8 cellular contexts compared by ENCODE assay signal in the genomic region with DNA sequence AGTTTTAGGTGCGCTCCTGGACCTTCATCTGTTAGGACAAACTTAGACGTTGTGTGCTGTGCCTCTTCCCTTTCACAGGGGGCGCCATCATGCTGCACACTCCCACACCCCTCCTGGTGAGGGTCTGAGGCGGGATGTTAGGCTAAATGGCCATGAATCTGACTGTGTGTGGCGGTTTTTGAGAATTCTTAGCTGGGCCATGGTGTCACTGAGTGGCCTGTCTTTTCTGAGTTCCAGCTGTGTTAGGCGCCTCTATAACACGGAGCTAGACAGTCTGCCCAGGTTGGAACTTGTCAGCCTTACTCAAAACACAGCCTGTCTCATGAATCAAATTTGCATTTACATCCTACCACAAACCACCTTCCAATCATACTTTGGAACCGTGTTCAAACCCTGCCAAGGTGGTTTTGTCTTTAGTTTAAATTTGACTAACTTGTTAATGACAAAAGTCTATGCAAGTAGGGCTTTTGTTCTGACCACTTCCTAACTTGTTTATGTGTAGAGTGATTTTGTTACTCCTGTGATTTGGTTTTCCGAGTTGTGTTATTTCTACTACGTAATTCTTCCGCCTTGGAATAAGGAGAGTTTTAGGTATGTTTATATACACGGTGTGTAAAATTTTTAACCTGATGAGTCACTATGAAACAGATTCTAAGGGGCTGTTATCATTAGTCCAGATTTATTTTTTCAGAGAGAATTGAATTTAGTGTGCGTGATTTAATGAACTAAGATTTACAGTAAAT. TPM values are rescaled to one million over a fixed set of nuclear protein-coding genes. Genes with fewer than 3 reads are reported as not detected.
A peak's percentile ranks its signal among the peaks of the same experiment; 100 is the strongest.
DNase-seq lines count a peak whose midpoint lies in the region; ATAC-seq and TF ChIP-seq lines count a peak whose summit lies in the region.

No MANE protein-coding gene starts in this region.

- peak overlapping the region; percentile 81 for H3K27ac Mint-ChIP-seq in central memory CD8-positive, alpha-beta T cell (ENCODE audit: low read depth)
- no peak overlapping the region for H3K27ac Mint-ChIP-seq in nephron progenitor cell

- H3K9ac ChIP-seq in SK-N-SH, result no peak overlapping the region

- peaks cover 0 to 5% of the 10 kb centered on the region in 2 experiments for H3K36me3 ChIP-seq in SK-N-SH (replicated peaks in 1 of 2; ENCODE audit: control insufficient read depth in 1 of 2, insufficient read depth in 2 of 2, low read length in 1 of 2)

- H3K79me2 ChIP-seq in SK-N-SH (ENCODE audit: insufficient read depth), result peaks cover 8% of the 10 kb centered on the region; the same call in 1 of the 2 replicates

- no peaks in the 10 kb centered on the region for H3K9me2 ChIP-seq in SK-N-SH

- POLR2A ChIA-PET in SK-N-SH (lab: Yijun Ruan, JAX), result no interaction called here

- H3K9me3 Mint-ChIP-seq in central memory CD8-positive, alpha-beta T cell, result no peaks in the 10 kb centered on the region
- H3K9me3 Mint-ChIP-seq in nephron progenitor cell, result peaks cover 2% of the 10 kb centered on the region

- no peaks in the 10 kb centered on the region for H3K27me3 ChIP-seq in SK-N-SH (ENCODE audit: insufficient read depth)

- no peaks in the 10 kb centered on the region for H3K27me3 Mint-ChIP-seq in central memory CD8-positive, alpha-beta T cell
- no peaks in the 10 kb centered on the region for H3K27me3 Mint-ChIP-seq in nephron progenitor cell (ENCODE audit: low read depth, poor library complexity)

- ATAC-seq in GM18867 (IDR thresholded peaks at IDR 0.05; ENCODE audit: unreplicated experiment) (peak; percentile 90), HG02981 (IDR thresholded peaks at IDR 0.05; ENCODE audit: unreplicated experiment) (peak; percentile 93)
- peak; percentile 74 for ATAC-seq in central memory CD8-positive, alpha-beta T cell (replicated peaks; ENCODE audit: extremely low read depth, poor library complexity, severe bottlenecking)

- TF ChIP-seq EP300 in SK-N-SH (IDR thresholded peaks at IDR 0.05; ENCODE audit: borderline replicate concordance in 1 of 2, low read depth in 1 of 2, low read length in 1 of 2), result no peak

- CTCF ChIA-PET in SK-N-SH (lab: Yijun Ruan, JAX), result interaction anchor here (0.6 to 5.1 kb wide), 32 partner anchors 10 to 134 kb away, joined by 3 to 44 read pairs (median 4); a partner anchor contains a TSS

- peaks cover 10% of the 10 kb centered on the region for H4K20me1 ChIP-seq in SK-N-SH (ENCODE audit: insufficient read depth)

- 59% methylated on average over 12 of the region's 13 CpGs for WGBS in SK-N-SH (ENCODE audit: low lambda C conversion rate)

- peaks cover 8% of the 10 kb centered on the region for H3K36me3 Mint-ChIP-seq in central memory CD8-positive, alpha-beta T cell (ENCODE audit: insufficient read depth)
- H3K36me3 Mint-ChIP-seq in nephron progenitor cell (ENCODE audit: low read depth), result peaks cover 27% of the 10 kb centered on the region

- H3K27ac ChIP-seq in SK-N-SH (ENCODE audit: low read depth in 2 of 2, low read length in 1 of 2), result no peak overlapping the region

- peak; percentile 16; the same call in 1 of the 2 replicates for TF ChIP-seq RAD21 in SK-N-SH (IDR thresholded peaks at IDR 0.05; ENCODE audit: low read length)

- peak overlapping the region; percentile 41 for H3K4me3 Mint-ChIP-seq in central memory CD8-positive, alpha-beta T cell
- H3K4me3 Mint-ChIP-seq in nephron progenitor cell, result no peak overlapping the region

- H3K4me3 ChIP-seq in AG09309 (ENCODE audit: control insufficient read depth, low read depth, low read length), result no peak overlapping the region
- no peak overlapping the region for H3K4me3 ChIP-seq in SK-N-SH (ENCODE audit: low read depth in 2 of 2, low read length in 1 of 2)

- DNase-seq in AG09309 (ENCODE audit: low read depth) (no peak), SK-N-SH (peak; percentile 57), nephron progenitor cell (peak; percentile 31), NCI-H1694 treated with DMSO at 0.1 percent for 48 hours (lab: John Stamatoyannopoulos, UW) (no peak), NCI-H1436 treated with DMSO at 0.1 percent for 48 hours (lab: John Stamatoyannopoulos, UW) (no peak)
- DNase-seq in central memory CD8-positive, alpha-beta T cell (ENCODE audit: low spot score in 2 of 2), result peak in 1 of 2 donors; percentile 46

- no peak overlapping the region for H2AFZ ChIP-seq in SK-N-SH (ENCODE audit: low read depth)

- no peak overlapping the region for H3K4me2 ChIP-seq in SK-N-SH

- TF ChIP-seq CTCF in AG09309 (IDR thresholded peaks at IDR 0.05; ENCODE audit: control insufficient read depth, insufficient read depth, low read depth, low read length, missing control alignments), result peak; percentile 47
- peak; percentile 67 for TF ChIP-seq CTCF in SK-N-SH (IDR thresholded peaks at IDR 0.05)
- peak; percentile 59 for TF ChIP-seq CTCF in nephron progenitor cell (IDR thresholded peaks at IDR 0.05)

- H3K4me1 Mint-ChIP-seq in central memory CD8-positive, alpha-beta T cell, result peaks cover 63% of the 10 kb centered on the region
- peaks cover 45% of the 10 kb centered on the region for H3K4me1 Mint-ChIP-seq in nephron progenitor cell

- H3F3A ChIP-seq in SK-N-SH (replicated peaks; ENCODE audit: insufficient read depth), result peaks cover 8% of the 10 kb centered on the region

- peaks cover 31% of the 10 kb centered on the region in 2 experiments; a peak in 3 of 4 replicates for H3K4me1 ChIP-seq in SK-N-SH (ENCODE audit: control insufficient read depth in 1 of 2, insufficient read depth in 2 of 2, low read depth in 1 of 2, low read length in 1 of 2)

- H3K9me3 ChIP-seq in SK-N-SH, result no peaks in the 10 kb centered on the region

TF ChIP-seq in SK-N-SH, 30 proteins besides CTCF, POLR2A, EP300 and RAD21:
- TF ChIP-seq, protein P1, sequence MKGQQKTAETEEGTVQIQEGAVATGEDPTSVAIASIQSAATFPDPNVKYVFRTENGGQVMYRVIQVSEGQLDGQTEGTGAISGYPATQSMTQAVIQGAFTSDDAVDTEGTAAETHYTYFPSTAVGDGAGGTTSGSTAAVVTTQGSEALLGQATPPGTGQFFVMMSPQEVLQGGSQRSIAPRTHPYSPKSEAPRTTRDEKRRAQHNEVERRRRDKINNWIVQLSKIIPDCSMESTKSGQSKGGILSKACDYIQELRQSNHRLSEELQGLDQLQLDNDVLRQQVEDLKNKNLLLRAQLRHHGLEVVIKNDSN (IDR thresholded peaks at IDR 0.05; ENCODE audit: borderline replicate concordance, low read depth), result no peak
- TF ChIP-seq FOSL2 (IDR thresholded peaks at IDR 0.05; ENCODE audit: borderline replicate concordance, low read depth), result 0 out of 2 replicates have a peak, but pooled peaks have one; percentile 9

RNA-seq across cellular contexts. Expression of a gene that starts 19.6 kb away (rescaled TPM):
- 12.1 and 13.5 TPM in 2 replicates for polyA plus RNA-seq in SK-N-SH (2012; rRNA removed)
- 8.3 and 10.4 TPM in 2 replicates for polyA plus RNA-seq in SK-N-SH (2012; cell fraction: cytosol; rRNA removed)
- polyA plus RNA-seq in SK-N-SH (2012; cell fraction: nucleus; rRNA removed), result 11.1 and 12.7 TPM in 2 replicates

RNA-seq across cellular contexts. Expression of a gene that starts 35.7 kb away (rescaled TPM):
- 1.7 and 2.4 TPM in 2 replicates for polyA plus RNA-seq in SK-N-SH (2012; rRNA removed)
- 1.0 and 1.6 TPM in 2 replicates for polyA plus RNA-seq in SK-N-SH (2012; cell fraction: cytosol; rRNA removed)
- 4.9 TPM in 2 replicates for polyA plus RNA-seq in SK-N-SH (2012; cell fraction: nucleus; rRNA removed)

Comparison
In these comparisons a context has a peak if more than half of its experiments do, and no peak if none do; other contexts are left out.
1. DNase-seq: peak in SK-N-SH (single experiment) and nephron progenitor cell (single experiment); none in AG09309 (single experiment), NCI-H1694 treated with DMSO at 0.1 percent for 48 hours (single experiment) and NCI-H1436 treated with DMSO at 0.1 percent for 48 hours (single experiment).
2. Peak in every context shown above with its lines, with median percentiles within 50 percentile points of each other: CTCF ChIP-seq and ATAC-seq.